11 cellular contexts compared by ENCODE assay signal in the genomic region with DNA sequence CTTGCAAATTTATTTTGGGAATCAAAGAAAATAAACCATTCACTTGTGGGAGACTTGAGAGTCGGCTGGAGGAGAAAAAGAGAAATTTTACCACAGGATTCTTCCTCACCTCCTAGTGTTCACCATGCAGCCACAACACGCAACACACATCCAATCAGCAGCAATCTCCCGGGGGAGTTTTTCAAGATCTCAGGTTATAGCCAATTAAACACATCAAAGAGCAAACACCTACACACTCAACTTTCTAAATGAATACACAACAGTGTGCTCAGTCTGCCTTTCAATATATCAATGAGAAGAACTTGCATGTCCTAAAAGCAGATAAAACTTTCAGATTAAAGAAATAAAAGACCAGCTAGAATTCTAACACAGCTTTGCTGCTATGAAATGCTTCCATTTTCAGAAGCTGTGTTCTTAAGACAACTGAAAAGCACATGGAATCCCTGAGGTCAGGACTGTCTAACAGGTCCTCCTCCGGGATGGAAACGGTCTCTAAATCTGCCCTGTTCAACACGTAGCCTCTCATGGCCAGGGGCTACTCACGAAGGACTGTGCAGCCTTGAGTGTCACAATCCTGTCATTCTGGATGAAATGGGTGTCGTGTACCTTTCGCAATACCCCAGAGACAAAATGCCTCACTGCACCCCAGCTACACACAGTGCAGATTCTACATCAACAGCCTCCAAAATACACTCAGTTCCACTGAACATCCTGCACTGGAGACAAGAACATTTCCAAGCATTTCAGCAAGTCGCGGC.
DNase-seq lines count a peak whose midpoint lies in the region; ATAC-seq and TF ChIP-seq lines count a peak whose summit lies in the region.
"Had no signal": no experiment of that assay in that cellular context is flagged by ENCODE, and none has a peak within 500 bp of the region (broad histone marks: within the 10 kb centered on the region; RNA-seq: fewer than 3 reads in every experiment).

No MANE protein-coding gene starts in this region.

- intact Hi-C loops in aorta (cut with DNase I): no loop called here

- no peaks in the 10 kb centered on the region for H3K4me1 ChIP-seq in SJCRH30
- no peaks in the 10 kb centered on the region for H3K4me1 ChIP-seq in aorta (ENCODE audit: control insufficient read depth in 1 of 2, insufficient read depth in 2 of 2, low read length in 2 of 2)

- no peak for TF ChIP-seq CTCF in fibroblast of villous mesenchyme (IDR thresholded peaks at IDR 0.05; ENCODE audit: insufficient read depth, low read depth, low read length)

- H3K27me3 ChIP-seq in SJCRH30 (no peaks in the 10 kb centered on the region), aorta (ENCODE audit: control insufficient read depth in 1 of 2, insufficient read depth in 2 of 2, low read length in 1 of 2) (no peaks in the 10 kb centered on the region)
- H3K27me3 ChIP-seq: transverse colon had no signal

- H3K36me3 ChIP-seq in SJCRH30: no peaks in the 10 kb centered on the region
- no peaks in the 10 kb centered on the region for H3K36me3 ChIP-seq in aorta (ENCODE audit: control insufficient read depth in 1 of 2, insufficient read depth in 2 of 2, low read length in 1 of 2)
- H3K36me3 ChIP-seq: lower lobe of right lung, transverse colon had no signal

- WGBS in aorta, 2 donors: 91 to 93% methylated on average over 11 of the region's 11 CpGs

- no peaks in the 10 kb centered on the region for H3K9me3 ChIP-seq in SJCRH30 (replicated peaks)
- no peaks in the 10 kb centered on the region for H3K9me3 ChIP-seq in aorta (ENCODE audit: control insufficient read depth, low read length)
- H3K9me3 ChIP-seq: lower lobe of right lung, transverse colon had no signal

- H3K27ac ChIP-seq in SJCRH30 (no peak overlapping the region), aorta (ENCODE audit: low read depth in 1 of 2, low read length in 2 of 2) (no peak overlapping the region)
- H3K27ac ChIP-seq: lower lobe of right lung, transverse colon had no signal

- H3K4me3 ChIP-seq in fibroblast of villous mesenchyme (ENCODE audit: low read depth, low read length) (no peak overlapping the region), SJCRH30 (no peak overlapping the region), aorta (ENCODE audit: low read length in 2 of 2) (no peak overlapping the region)
- H3K4me3 ChIP-seq: lower lobe of right lung, transverse colon had no signal

- peak; percentile 32 for DNase-seq in fibroblast of villous mesenchyme (ENCODE audit: low read depth)
- no peak for DNase-seq in NCI-H2029 treated with DMSO at 0.1 percent for 48 hours (lab: John Stamatoyannopoulos, UW)
- DNase-seq in SJCRH30: no peak
- DNase-seq in aorta: no peak
- DNase-seq: lower lobe of right lung, NCI-H2081 treated with DMSO at 0.1 percent for 48 hours, small intestine, transverse colon had no signal

- ATAC-seq in GM18502 (IDR thresholded peaks at IDR 0.05; ENCODE audit: poor library complexity, unreplicated experiment) (peak; percentile 84), GM19452 (IDR thresholded peaks at IDR 0.05; ENCODE audit: unreplicated experiment) (peak; percentile 68), HG03439 (IDR thresholded peaks at IDR 0.05; ENCODE audit: unreplicated experiment) (peak; percentile 84), aorta (ENCODE audit: low FRiP score) (no peak)
- ATAC-seq: lower lobe of right lung had no signal
